9 cellular contexts compared by ENCODE assay signal in the genomic region with DNA sequence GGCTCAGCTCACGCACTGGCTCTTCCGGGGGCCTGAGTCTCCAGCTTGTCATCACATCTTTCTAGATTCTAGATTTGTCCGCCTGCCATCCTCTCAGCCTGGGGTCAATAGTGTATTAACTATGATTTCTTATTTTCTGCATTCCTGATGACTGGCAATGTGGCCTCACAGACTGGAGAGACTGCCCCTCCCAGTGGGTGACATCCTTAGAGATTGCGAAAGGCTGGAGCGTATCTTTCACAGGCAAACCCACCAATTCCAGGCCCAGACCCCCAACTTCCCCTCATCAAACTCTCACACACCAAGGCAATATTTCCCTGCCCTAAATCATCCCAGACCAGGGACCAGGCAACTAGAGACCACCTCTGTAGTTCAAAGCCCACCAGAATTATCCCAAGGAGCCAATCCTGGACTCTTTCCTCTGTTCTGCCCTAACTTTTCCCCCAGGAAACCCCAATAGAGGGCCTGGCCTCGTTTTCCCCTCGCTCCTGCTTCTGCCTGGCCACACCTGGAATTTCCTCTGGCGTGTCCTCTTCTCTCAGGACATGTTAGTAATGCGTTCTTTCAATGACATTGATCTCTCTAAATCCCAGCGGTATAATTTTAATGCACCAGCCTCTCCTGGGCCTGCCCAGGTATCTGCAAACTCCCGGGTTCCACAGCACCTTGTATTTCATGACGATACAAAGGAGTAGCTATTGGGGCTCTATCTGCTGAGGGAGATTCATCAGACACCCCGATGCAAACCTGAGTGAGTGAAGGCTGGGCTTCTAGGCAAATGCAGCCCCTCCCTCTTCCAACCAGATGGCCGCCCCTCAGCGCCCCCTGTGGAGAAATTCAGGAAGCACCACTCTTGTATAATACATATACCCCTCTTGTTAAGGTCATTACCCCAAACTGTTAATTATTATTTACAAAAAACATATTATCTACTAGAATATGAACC. TPM values are rescaled to one million over a fixed set of nuclear protein-coding genes. Genes with fewer than 3 reads are reported as not detected.
DNase-seq lines count a peak whose midpoint lies in the region; ATAC-seq and TF ChIP-seq lines count a peak whose summit lies in the region.
"Had no signal": no experiment of that assay in that cellular context is flagged by ENCODE, and none has a peak within 500 bp of the region (broad histone marks: within the 10 kb centered on the region; RNA-seq: fewer than 3 reads in every experiment).

No MANE protein-coding gene starts in this region.

- no peak overlapping the region for H2AK5ac ChIP-seq in IMR-90 (ENCODE audit: low read depth, low read length)

- H3K4me3 Mint-ChIP-seq in nephron = no peak overlapping the region
- H3K4me3 Mint-ChIP-seq: CD4-positive, alpha-beta memory T cell had no signal

- no peak overlapping the region for H3K14ac ChIP-seq in IMR-90 (replicated peaks; ENCODE audit: low read depth, low read length)

- peaks cover 43% of the 10 kb centered on the region for H3K27me3 Mint-ChIP-seq in nephron (ENCODE audit: low read depth)

- no peak overlapping the region for H4K5ac ChIP-seq in IMR-90 (ENCODE audit: low read depth, low read length)

- H4K20me1 ChIP-seq in IMR-90 (ENCODE audit: insufficient read depth, low read length) = no peaks in the 10 kb centered on the region

- H3K18ac ChIP-seq in IMR-90 (ENCODE audit: low read depth, low read length) = no peak overlapping the region

- no peak overlapping the region for H2AK9ac ChIP-seq in IMR-90 (replicated peaks; ENCODE audit: low read depth, low read length, poor library complexity)

- no peak for ATAC-seq in IMR-90 (ENCODE audit: low read depth)
- ATAC-seq in esophagus mucosa = no peak

- no peak overlapping the region for H2BK5ac ChIP-seq in IMR-90 (ENCODE audit: low read depth, low read length, poor library complexity, severe bottlenecking)

- H3K4me1 ChIP-seq in IMR-90 (ENCODE audit: control insufficient read depth, insufficient read depth, low read length) = no peaks in the 10 kb centered on the region
- H3K4me1 ChIP-seq in adipocyte (ENCODE audit: control insufficient read depth, insufficient read depth, low read length) = peaks cover 6% of the 10 kb centered on the region
- no peaks in the 10 kb centered on the region for H3K4me1 ChIP-seq in effector memory CD4-positive, alpha-beta T cell (ENCODE audit: control insufficient read depth, insufficient read depth, low read length, poor library complexity, severe bottlenecking)

- H3K27ac ChIP-seq in IMR-90 (ENCODE audit: insufficient read depth, low read length) = no peak overlapping the region
- no peak overlapping the region for H3K27ac ChIP-seq in effector memory CD4-positive, alpha-beta T cell (ENCODE audit: insufficient read depth, low read length, poor library complexity, severe bottlenecking)

- CTCF ChIA-PET in IMR-90 (lab: Yijun Ruan, JAX) = interaction anchor here (1.0 to 1.2 kb wide), 3 partner anchors 12 to 215 kb away, joined by 3 read pairs; no protein-coding TSS in a partner anchor

- dilution Hi-C loops in IMR-90 (cut with HindIII; ENCODE audit: low sequenced_read_pairs, unreplicated experiment) = no loop called here

- H2BK20ac ChIP-seq in IMR-90 (ENCODE audit: low read depth, low read length) = no peak overlapping the region

- H3K9me3 ChIP-seq in IMR-90 (ENCODE audit: control insufficient read depth, insufficient read depth, low read length) (peaks cover 6% of the 10 kb centered on the region; the same call in 1 of the 2 replicates), adipocyte (ENCODE audit: control insufficient read depth, low read length) (no peaks in the 10 kb centered on the region)
- H3K9me3 ChIP-seq in effector memory CD4-positive, alpha-beta T cell (ENCODE audit: control insufficient read depth, low read length) = no peaks in the 10 kb centered on the region

- H3K4me3 ChIP-seq in IMR-90 (ENCODE audit: insufficient read depth, low read depth, low read length) (no peak overlapping the region), adipocyte (ENCODE audit: low read length) (no peak overlapping the region)
- no peak overlapping the region for H3K4me3 ChIP-seq in effector memory CD4-positive, alpha-beta T cell (ENCODE audit: insufficient read depth, low read depth, low read length, poor library complexity, severe bottlenecking)

- H3K9ac ChIP-seq in IMR-90 (ENCODE audit: low read depth, low read length) = no peak overlapping the region
- H3K9ac ChIP-seq in adipocyte (ENCODE audit: low read length) = no peak overlapping the region

- H4K91ac ChIP-seq in IMR-90 (ENCODE audit: insufficient read depth, low read depth, low read length) = no peak overlapping the region

- peak overlapping the region in 1 of 3 experiments; percentile 15 for H3K27ac Mint-ChIP-seq in nephron
- H3K27ac Mint-ChIP-seq: CD4-positive, alpha-beta memory T cell had no signal

- H3K79me1 ChIP-seq in IMR-90 (ENCODE audit: low read depth in 1 of 2, low read length in 2 of 2) = peaks cover 0 to 15% of the 10 kb centered on the region in 2 experiments; a peak in 2 of 4 replicates

- H3K56ac ChIP-seq in IMR-90 (ENCODE audit: extremely low read depth, insufficient read depth, low read length) = no peak overlapping the region

- TF ChIP-seq POLR2A in IMR-90 (IDR thresholded peaks at IDR 0.05; ENCODE audit: low read depth, low read length) = no peak

- H2BK15ac ChIP-seq in IMR-90 (ENCODE audit: low read depth, low read length) = no peak overlapping the region

- H3K4me1 Mint-ChIP-seq in nephron = peaks cover 28% of the 10 kb centered on the region

- TF ChIP-seq RAD21 in IMR-90 (IDR thresholded peaks at IDR 0.05; ENCODE audit: low read length) = peak; percentile 29; the same call in 1 of the 2 replicates

- H3K36me3 ChIP-seq in IMR-90 (ENCODE audit: control insufficient read depth, insufficient read depth, low read length) (no peaks in the 10 kb centered on the region), adipocyte (ENCODE audit: control insufficient read depth, insufficient read depth, low read length, severe bottlenecking) (no peaks in the 10 kb centered on the region)
- H3K36me3 ChIP-seq in effector memory CD4-positive, alpha-beta T cell (ENCODE audit: control insufficient read depth, insufficient read depth, low read length) = no peaks in the 10 kb centered on the region

- no TSS peak for BruUV-seq in IMR-90 (replicated peaks; lab: Mats Ljungman, UMichigan)

- no peak overlapping the region for H3K4me2 ChIP-seq in IMR-90 (ENCODE audit: low read depth, low read length)

- no peaks in the 10 kb centered on the region for H3K27me3 ChIP-seq in IMR-90 (ENCODE audit: control insufficient read depth, insufficient read depth, low read length)
- H3K27me3 ChIP-seq in adipocyte (replicated peaks; ENCODE audit: control insufficient read depth, insufficient read depth, low read length) = peaks cover 40% of the 10 kb centered on the region
- no peaks in the 10 kb centered on the region for H3K27me3 ChIP-seq in effector memory CD4-positive, alpha-beta T cell (replicated peaks; ENCODE audit: control insufficient read depth, insufficient read depth, low read length, poor library complexity, severe bottlenecking)

- in situ Hi-C loops in IMR-90 (cut with MboI; ENCODE audit: low sequenced_read_pairs) = no loop called here

- H4K8ac ChIP-seq in IMR-90 (ENCODE audit: low read depth in 2 of 2, low read length in 2 of 2) = no peak overlapping the region

- peaks cover under 1% of the 10 kb centered on the region; the same call in 1 of the 2 replicates for H3K9me1 ChIP-seq in IMR-90 (ENCODE audit: insufficient read depth, low read length)

- no peak overlapping the region for H3K4ac ChIP-seq in IMR-90 (ENCODE audit: low read depth, low read length)

- no peak overlapping the region for H2BK120ac ChIP-seq in IMR-90 (ENCODE audit: low read depth, low read length)

- TF ChIP-seq CTCF in IMR-90 (conservative IDR thresholded peaks at IDR 0.05; ENCODE audit: low read depth, low read length) = peak; percentile 48
- TF ChIP-seq CTCF in nephron (IDR thresholded peaks at IDR 0.05; ENCODE audit: unreplicated experiment in 3 of 3) = peak; percentile 61 to 64 (median 62)

- WGBS in IMR-90 (ENCODE audit: extremely low coverage in 2 of 2, insufficient read length in 1 of 2), 2 experiments = 40% methylated on average over 3 of the region's 15 CpGs; no CpG with 5 or more reads in 1 of the 2 experiments

- H3K36me3 Mint-ChIP-seq in nephron (ENCODE audit: low read depth) = no peaks in the 10 kb centered on the region
- H3K36me3 Mint-ChIP-seq: CD4-positive, alpha-beta memory T cell had no signal

- DNase-seq in NCI-H2171 treated with DMSO at 0.1 percent for 48 hours (lab: John Stamatoyannopoulos, UW) = peak; percentile 43
- DNase-seq in NCI-H2171 (lab: John Stamatoyannopoulos, UW) = no peak
- no peak for DNase-seq in IMR-90
- DNase-seq in adipocyte (ENCODE audit: low read depth) = peak; percentile 47
- DNase-seq in effector memory CD4-positive, alpha-beta T cell = no peak
- no peak for DNase-seq in activated gamma-delta T cell treated with Interleukin-2 at 50 U/mL for 16 hours
- DNase-seq: CD4-positive, alpha-beta memory T cell had no signal

- H3K9me3 Mint-ChIP-seq in nephron = peaks cover 2% of the 10 kb centered on the region

- POLR2A ChIA-PET in IMR-90 (lab: Charles Lee; ENCODE audit: unreplicated experiment) = no interaction called here

- no peak overlapping the region for H3K23ac ChIP-seq in IMR-90 (ENCODE audit: low read depth, low read length)

- intact Hi-C loops in IMR-90 (cut with micrococcal nuclease) = no loop called here

- H2AFZ ChIP-seq in IMR-90 (replicated peaks; ENCODE audit: low read length, poor library complexity) = no peak overlapping the region

TF ChIP-seq in IMR-90, 13 proteins besides CTCF, POLR2A, EP300 and RAD21:
- TF ChIP-seq SMC3 (IDR thresholded peaks at IDR 0.05; ENCODE audit: low read depth, low read length) (peak; percentile 11; the same call in 1 of the 2 replicates), CEBPB (IDR thresholded peaks at IDR 0.05; ENCODE audit: low read depth, low read length) (peak; percentile 59; the same call in 1 of the 2 replicates)
- TF ChIP-seq, protein P1, sequence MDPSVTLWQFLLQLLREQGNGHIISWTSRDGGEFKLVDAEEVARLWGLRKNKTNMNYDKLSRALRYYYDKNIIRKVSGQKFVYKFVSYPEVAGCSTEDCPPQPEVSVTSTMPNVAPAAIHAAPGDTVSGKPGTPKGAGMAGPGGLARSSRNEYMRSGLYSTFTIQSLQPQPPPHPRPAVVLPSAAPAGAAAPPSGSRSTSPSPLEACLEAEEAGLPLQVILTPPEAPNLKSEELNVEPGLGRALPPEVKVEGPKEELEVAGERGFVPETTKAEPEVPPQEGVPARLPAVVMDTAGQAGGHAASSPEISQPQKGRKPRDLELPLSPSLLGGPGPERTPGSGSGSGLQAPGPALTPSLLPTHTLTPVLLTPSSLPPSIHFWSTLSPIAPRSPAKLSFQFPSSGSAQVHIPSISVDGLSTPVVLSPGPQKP (IDR thresholded peaks at IDR 0.05; ENCODE audit: borderline replicate concordance, low read depth, low read length) = no peak

RNA-seq across cellular contexts. Expression of a gene that starts 2.4 kb away (rescaled TPM):
- total RNA-seq in IMR-90 (2012; rRNA removed) (0.54 and 0.56 TPM in 2 replicates), esophagus mucosa (not detected)
- polyA plus RNA-seq in IMR-90 (2012; rRNA removed) = 1.4 TPM in 2 replicates
- polyA plus RNA-seq in IMR-90 (2012; cell fraction: cytosol; rRNA removed) = 0.61 and 2.1 TPM in 2 replicates
- polyA plus RNA-seq in IMR-90 (2012; cell fraction: nucleus; rRNA removed; ENCODE audit: low replicate concordance) = 0.88 and 2.2 TPM in 2 replicates
- total RNA-seq: CD4-positive, alpha-beta memory T cell had no signal
- polyA plus RNA-seq: CD4-positive, alpha-beta memory T cell had no signal

Comparison
In these comparisons a context has a peak if more than half of its experiments do, and no peak if none do; other contexts are left out.
1. DNase-seq: peak in NCI-H2171 treated with DMSO at 0.1 percent for 48 hours (single experiment) and adipocyte (single experiment); none in NCI-H2171 (single experiment), IMR-90 (single experiment), effector memory CD4-positive, alpha-beta T cell (0 of 3) and activated gamma-delta T cell treated with Interleukin-2 at 50 U/mL for 16 hours (single experiment).